1 cellular context compared by ENCODE assay signal in genomic region chr6:129490551-129491245, GRCh38.
TF ChIP-seq lines count a peak whose summit lies in the region.

No MANE protein-coding gene starts in this region.

TF ChIP-seq in SK-N-SH, 30 proteins besides CTCF, POLR2A, EP300 and RAD21 (continued from another document):
- 0 out of 2 replicates have a peak, but pooled peaks have one; percentile 25 for TF ChIP-seq REST (IDR thresholded peaks at IDR 0.05; ENCODE audit: low read depth, low read length)
- TF ChIP-seq NFIC (IDR thresholded peaks at IDR 0.05; ENCODE audit: borderline replicate concordance): peak; percentile 82
- no peak for TF ChIP-seq SMC3 (IDR thresholded peaks at IDR 0.05; ENCODE audit: low read depth, low read length)
- TF ChIP-seq MEF2A (IDR thresholded peaks at IDR 0.05; ENCODE audit: borderline replicate concordance, low read depth): peak; percentile 30; the same call in 1 of the 2 replicates
- TF ChIP-seq ZBTB33 (IDR thresholded peaks at IDR 0.05; ENCODE audit: borderline replicate concordance, low read depth): peak; percentile 75; the same call in 1 of the 2 replicates
- peak; percentile 88 for TF ChIP-seq TCF12 (IDR thresholded peaks at IDR 0.05)
- TF ChIP-seq ELF1 (IDR thresholded peaks at IDR 0.05): peak; percentile 86
- peak; percentile 46; the same call in 1 of the 2 replicates for TF ChIP-seq YY1 (IDR thresholded peaks at IDR 0.05; ENCODE audit: low read depth)
- no peak for TF ChIP-seq RCOR1 (IDR thresholded peaks at IDR 0.05; ENCODE audit: low read length)
- no peak for TF ChIP-seq EZH2phosphoT487 (IDR thresholded peaks at IDR 0.05; ENCODE audit: borderline replicate concordance, low read depth)
- peak; percentile 72; the same call in 1 of the 2 replicates for TF ChIP-seq FOXM1 (IDR thresholded peaks at IDR 0.05; ENCODE audit: low read depth)
- no peak for TF ChIP-seq MXI1 (IDR thresholded peaks at IDR 0.05; ENCODE audit: low read depth, low read length)
- TF ChIP-seq RFX5 (IDR thresholded peaks at IDR 0.05; ENCODE audit: low read length): no peak
- TF ChIP-seq POLR2AphosphoS5 (IDR thresholded peaks at IDR 0.05; ENCODE audit: low read depth, low read length): peak; percentile 76
- peak; percentile 99 for TF ChIP-seq FOSL2 (IDR thresholded peaks at IDR 0.05; ENCODE audit: borderline replicate concordance, low read depth)
- no peak for TF ChIP-seq USF2 (IDR thresholded peaks at IDR 0.05; ENCODE audit: borderline replicate concordance, low read depth, low read length)
- peak; percentile 98 for TF ChIP-seq JUND (IDR thresholded peaks at IDR 0.05)
- TF ChIP-seq CHD2 (IDR thresholded peaks at IDR 0.05; ENCODE audit: low read length, partially characterized antibody): no peak
- TF ChIP-seq TAF1 (IDR thresholded peaks at IDR 0.05; ENCODE audit: borderline replicate concordance, low read depth, low read length): peak; percentile 81
- peak; percentile 27; the same call in 1 of the 2 replicates for TF ChIP-seq GABPA (IDR thresholded peaks at IDR 0.05; ENCODE audit: low read depth)
- peak; percentile 83 for TF ChIP-seq PBX3 (IDR thresholded peaks at IDR 0.05)
